In the genomic region with DNA sequence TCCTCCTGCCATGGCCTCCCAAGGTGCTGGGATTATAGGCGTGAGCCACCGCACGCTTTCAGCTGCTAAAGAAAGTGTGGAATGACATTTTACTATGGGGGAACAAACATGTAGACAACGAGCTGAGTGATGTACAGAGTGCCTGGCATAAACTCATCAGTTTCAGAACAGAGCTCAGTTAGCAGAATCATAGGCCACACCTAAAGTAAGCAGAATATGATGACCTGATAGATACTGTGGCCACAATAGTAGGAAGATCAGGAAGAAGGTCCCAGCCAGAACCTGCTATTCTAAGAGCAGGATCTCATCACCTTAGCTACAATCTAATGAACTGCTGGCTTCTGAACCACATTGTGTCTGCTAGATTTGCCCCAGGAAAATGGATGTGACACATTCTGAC, we compare ENCODE assay signal across 1 cellular context.
TF ChIP-seq lines count a peak whose summit lies in the region.

No MANE protein-coding gene starts in this region.

TF ChIP-seq in WTC11, 78 proteins besides CTCF, POLR2A, EP300 and RAD21 (continued from another document):
- TF ChIP-seq, protein P1, sequence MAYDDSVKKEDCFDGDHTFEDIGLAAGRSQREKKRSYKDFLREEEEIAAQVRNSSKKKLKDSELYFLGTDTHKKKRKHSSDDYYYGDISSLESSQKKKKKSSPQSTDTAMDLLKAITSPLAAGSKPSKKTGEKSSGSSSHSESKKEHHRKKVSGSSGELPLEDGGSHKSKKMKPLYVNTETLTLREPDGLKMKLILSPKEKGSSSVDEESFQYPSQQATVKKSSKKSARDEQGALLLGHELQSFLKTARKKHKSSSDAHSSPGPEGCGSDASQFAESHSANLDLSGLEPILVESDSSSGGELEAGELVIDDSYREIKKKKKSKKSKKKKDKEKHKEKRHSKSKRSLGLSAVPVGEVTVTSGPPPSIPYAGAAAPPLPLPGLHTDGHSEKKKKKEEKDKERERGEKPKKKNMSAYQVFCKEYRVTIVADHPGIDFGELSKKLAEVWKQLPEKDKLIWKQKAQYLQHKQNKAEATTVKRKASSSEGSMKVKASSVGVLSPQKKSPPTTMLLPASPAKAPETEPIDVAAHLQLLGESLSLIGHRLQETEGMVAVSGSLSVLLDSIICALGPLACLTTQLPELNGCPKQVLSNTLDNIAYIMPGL (CRISPR knock-in tag; IDR thresholded peaks at IDR 0.05) = no peak
- TF ChIP-seq, protein P2, sequence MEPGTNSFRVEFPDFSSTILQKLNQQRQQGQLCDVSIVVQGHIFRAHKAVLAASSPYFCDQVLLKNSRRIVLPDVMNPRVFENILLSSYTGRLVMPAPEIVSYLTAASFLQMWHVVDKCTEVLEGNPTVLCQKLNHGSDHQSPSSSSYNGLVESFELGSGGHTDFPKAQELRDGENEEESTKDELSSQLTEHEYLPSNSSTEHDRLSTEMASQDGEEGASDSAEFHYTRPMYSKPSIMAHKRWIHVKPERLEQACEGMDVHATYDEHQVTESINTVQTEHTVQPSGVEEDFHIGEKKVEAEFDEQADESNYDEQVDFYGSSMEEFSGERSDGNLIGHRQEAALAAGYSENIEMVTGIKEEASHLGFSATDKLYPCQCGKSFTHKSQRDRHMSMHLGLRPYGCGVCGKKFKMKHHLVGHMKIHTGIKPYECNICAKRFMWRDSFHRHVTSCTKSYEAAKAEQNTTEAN (CRISPR knock-in tag; IDR thresholded peaks at IDR 0.05) = no peak
- TF ChIP-seq, protein P3, sequence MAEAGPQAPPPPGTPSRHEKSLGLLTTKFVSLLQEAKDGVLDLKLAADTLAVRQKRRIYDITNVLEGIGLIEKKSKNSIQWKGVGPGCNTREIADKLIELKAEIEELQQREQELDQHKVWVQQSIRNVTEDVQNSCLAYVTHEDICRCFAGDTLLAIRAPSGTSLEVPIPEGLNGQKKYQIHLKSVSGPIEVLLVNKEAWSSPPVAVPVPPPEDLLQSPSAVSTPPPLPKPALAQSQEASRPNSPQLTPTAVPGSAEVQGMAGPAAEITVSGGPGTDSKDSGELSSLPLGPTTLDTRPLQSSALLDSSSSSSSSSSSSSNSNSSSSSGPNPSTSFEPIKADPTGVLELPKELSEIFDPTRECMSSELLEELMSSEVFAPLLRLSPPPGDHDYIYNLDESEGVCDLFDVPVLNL (CRISPR knock-in tag; IDR thresholded peaks at IDR 0.05; ENCODE audit: borderline replicate concordance, low read depth) = no peak
- TF ChIP-seq, protein P4, sequence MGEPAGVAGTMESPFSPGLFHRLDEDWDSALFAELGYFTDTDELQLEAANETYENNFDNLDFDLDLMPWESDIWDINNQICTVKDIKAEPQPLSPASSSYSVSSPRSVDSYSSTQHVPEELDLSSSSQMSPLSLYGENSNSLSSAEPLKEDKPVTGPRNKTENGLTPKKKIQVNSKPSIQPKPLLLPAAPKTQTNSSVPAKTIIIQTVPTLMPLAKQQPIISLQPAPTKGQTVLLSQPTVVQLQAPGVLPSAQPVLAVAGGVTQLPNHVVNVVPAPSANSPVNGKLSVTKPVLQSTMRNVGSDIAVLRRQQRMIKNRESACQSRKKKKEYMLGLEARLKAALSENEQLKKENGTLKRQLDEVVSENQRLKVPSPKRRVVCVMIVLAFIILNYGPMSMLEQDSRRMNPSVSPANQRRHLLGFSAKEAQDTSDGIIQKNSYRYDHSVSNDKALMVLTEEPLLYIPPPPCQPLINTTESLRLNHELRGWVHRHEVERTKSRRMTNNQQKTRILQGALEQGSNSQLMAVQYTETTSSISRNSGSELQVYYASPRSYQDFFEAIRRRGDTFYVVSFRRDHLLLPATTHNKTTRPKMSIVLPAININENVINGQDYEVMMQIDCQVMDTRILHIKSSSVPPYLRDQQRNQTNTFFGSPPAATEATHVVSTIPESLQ (CRISPR knock-in tag; IDR thresholded peaks at IDR 0.05) = no peak
- no peak for TF ChIP-seq NFYB (CRISPR knock-in tag; conservative IDR thresholded peaks at IDR 0.05; ENCODE audit: low read depth)
- TF ChIP-seq, protein P5, sequence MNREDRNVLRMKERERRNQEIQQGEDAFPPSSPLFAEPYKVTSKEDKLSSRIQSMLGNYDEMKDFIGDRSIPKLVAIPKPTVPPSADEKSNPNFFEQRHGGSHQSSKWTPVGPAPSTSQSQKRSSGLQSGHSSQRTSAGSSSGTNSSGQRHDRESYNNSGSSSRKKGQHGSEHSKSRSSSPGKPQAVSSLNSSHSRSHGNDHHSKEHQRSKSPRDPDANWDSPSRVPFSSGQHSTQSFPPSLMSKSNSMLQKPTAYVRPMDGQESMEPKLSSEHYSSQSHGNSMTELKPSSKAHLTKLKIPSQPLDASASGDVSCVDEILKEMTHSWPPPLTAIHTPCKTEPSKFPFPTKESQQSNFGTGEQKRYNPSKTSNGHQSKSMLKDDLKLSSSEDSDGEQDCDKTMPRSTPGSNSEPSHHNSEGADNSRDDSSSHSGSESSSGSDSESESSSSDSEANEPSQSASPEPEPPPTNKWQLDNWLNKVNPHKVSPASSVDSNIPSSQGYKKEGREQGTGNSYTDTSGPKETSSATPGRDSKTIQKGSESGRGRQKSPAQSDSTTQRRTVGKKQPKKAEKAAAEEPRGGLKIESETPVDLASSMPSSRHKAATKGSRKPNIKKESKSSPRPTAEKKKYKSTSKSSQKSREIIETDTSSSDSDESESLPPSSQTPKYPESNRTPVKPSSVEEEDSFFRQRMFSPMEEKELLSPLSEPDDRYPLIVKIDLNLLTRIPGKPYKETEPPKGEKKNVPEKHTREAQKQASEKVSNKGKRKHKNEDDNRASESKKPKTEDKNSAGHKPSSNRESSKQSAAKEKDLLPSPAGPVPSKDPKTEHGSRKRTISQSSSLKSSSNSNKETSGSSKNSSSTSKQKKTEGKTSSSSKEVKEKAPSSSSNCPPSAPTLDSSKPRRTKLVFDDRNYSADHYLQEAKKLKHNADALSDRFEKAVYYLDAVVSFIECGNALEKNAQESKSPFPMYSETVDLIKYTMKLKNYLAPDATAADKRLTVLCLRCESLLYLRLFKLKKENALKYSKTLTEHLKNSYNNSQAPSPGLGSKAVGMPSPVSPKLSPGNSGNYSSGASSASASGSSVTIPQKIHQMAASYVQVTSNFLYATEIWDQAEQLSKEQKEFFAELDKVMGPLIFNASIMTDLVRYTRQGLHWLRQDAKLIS (CRISPR knock-in tag; IDR thresholded peaks at IDR 0.05; ENCODE audit: borderline replicate concordance) = no peak
- TF ChIP-seq, protein P6, sequence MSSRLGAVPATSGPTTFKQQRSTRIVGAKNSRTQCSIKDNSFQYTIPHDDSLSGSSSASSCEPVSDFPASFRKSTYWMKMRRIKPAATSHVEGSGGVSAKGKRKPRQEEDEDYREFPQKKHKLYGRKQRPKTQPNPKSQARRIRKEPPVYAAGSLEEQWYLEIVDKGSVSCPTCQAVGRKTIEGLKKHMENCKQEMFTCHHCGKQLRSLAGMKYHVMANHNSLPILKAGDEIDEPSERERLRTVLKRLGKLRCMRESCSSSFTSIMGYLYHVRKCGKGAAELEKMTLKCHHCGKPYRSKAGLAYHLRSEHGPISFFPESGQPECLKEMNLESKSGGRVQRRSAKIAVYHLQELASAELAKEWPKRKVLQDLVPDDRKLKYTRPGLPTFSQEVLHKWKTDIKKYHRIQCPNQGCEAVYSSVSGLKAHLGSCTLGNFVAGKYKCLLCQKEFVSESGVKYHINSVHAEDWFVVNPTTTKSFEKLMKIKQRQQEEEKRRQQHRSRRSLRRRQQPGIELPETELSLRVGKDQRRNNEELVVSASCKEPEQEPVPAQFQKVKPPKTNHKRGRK (CRISPR knock-in tag; IDR thresholded peaks at IDR 0.05; ENCODE audit: borderline replicate concordance) = no peak
TF ChIP-seq in WTC11: peak in this region for 0.
